Comparison of ENCODE assay signal across 23 cellular contexts in genomic region chr6:125200986-125201385, GRCh38. TPM values are rescaled to one million over a fixed set of nuclear protein-coding genes. Genes with fewer than 3 reads are reported as not detected.
DNase-seq lines count a peak whose midpoint lies in the region; ATAC-seq, FAIRE-seq and TF ChIP-seq lines count a peak whose summit lies in the region.
"Had no signal": no experiment of that assay in that cellular context is flagged by ENCODE, and none has a peak within 500 bp of the region (broad histone marks: within the 10 kb centered on the region; RNA-seq: fewer than 3 reads in every experiment).

No MANE protein-coding gene starts in this region.

- H2AFZ ChIP-seq in smooth muscle cell (ENCODE audit: low read depth) = no peak overlapping the region

- H3K36me3 Mint-ChIP-seq in Calu3 (ENCODE audit: insufficient read depth, unreplicated experiment) (peaks cover 4% of the 10 kb centered on the region), T-cell (no peaks in the 10 kb centered on the region)
- no peaks in the 10 kb centered on the region for H3K36me3 Mint-ChIP-seq in stimulated activated naive B cell treated with anti-CD40 and anti-IgM and Interleukin-4, amounts not matched to agents 10 μg/mL and 1 μg/mL and 100 μg/mL, for 72 hours
- H3K36me3 Mint-ChIP-seq: WTC11 had no signal

- WGBS in smooth muscle cell (ENCODE audit: low lambda C conversion rate) = 84% methylated on average over 3 of the region's 3 CpGs

- no peak overlapping the region for H3K4me3 ChIP-seq in smooth muscle cell
- H3K4me3 ChIP-seq: GM12878, stomach, transverse colon had no signal

- H3K4me1 Mint-ChIP-seq in Calu3 (ENCODE audit: low read depth, unreplicated experiment) = peaks cover 56% of the 10 kb centered on the region
- no peaks in the 10 kb centered on the region for H3K4me1 Mint-ChIP-seq in stimulated activated naive B cell treated with anti-CD40 and anti-IgM and Interleukin-4, amounts not matched to agents 10 μg/mL and 1 μg/mL and 100 μg/mL, for 72 hours
- H3K4me1 Mint-ChIP-seq in T-cell = no peaks in the 10 kb centered on the region
- H3K4me1 Mint-ChIP-seq: activated naive CD8-positive, alpha-beta T cell treated with anti-CD3 and anti-CD28 coated beads, Interleukin-2, amount 50 U/mL, for 24 hours had no signal

- no peaks in the 10 kb centered on the region for H4K20me1 ChIP-seq in smooth muscle cell (ENCODE audit: low read depth)

- DNase-seq in Calu3 = no peak
- DNase-seq in RCC 7860 (ENCODE audit: low spot score) = peak; percentile 37
- peak; percentile 12 for DNase-seq in kidney glomerular epithelial cell (lab: John Stamatoyannopoulos, UW)
- no peak for DNase-seq in smooth muscle cell (lab: John Stamatoyannopoulos, UW; ENCODE audit: unreplicated experiment)
- no peak for DNase-seq in stimulated activated naive B cell treated with anti-CD40 and anti-IgM and Interleukin-4, amounts not matched to agents 10 μg/mL and 1 μg/mL and 100 μg/mL, for 72 hours
- no peak for DNase-seq in stimulated activated CD4-positive, alpha-beta T cell treated with anti-CD3 and anti-CD28 coated beads, Interleukin-4, amount 100 ng/mL, for 24 hours
- DNase-seq in T-cell = no peak
- DNase-seq: activated CD4-positive, alpha-beta T cell treated with anti-CD3 and anti-CD28 coated beads, Interleukin-2, amount 50 U/mL, for 1 hour; activated naive CD8-positive, alpha-beta T cell treated with anti-CD3 and anti-CD28 coated beads, Interleukin-2, amount 50 U/mL, for 24 hours; activated T-cell treated with anti-CD3 and anti-CD28 coated beads, Interleukin-2, amount 50 U/mL, for 4 hours; C1 segment of cervical spinal cord; head of caudate nucleus; Kasumi-1; MV-4-11; NCI-H446; Right ventricle myocardium superior; stimulated activated CD8-positive, alpha-beta memory T cell treated with anti-CD3 and anti-CD28 coated beads, Interleukin-4, amount 100 ng/mL, for 48 hours; stomach; T1000; transverse colon had no signal

- POLR2A ChIA-PET in T-cell (lab: Charles Lee) = no interaction called here

- peaks cover 20% of the 10 kb centered on the region for H3K4me1 ChIP-seq in smooth muscle cell (ENCODE audit: low read depth)

- H3K27me3 Mint-ChIP-seq in Calu3 (ENCODE audit: unreplicated experiment) (no peaks in the 10 kb centered on the region), T-cell (peaks cover 9 to 23% of the 10 kb centered on the region in 2 donors)
- H3K27me3 Mint-ChIP-seq in stimulated activated naive B cell treated with anti-CD40 and anti-IgM and Interleukin-4, amounts not matched to agents 10 μg/mL and 1 μg/mL and 100 μg/mL, for 72 hours = no peaks in the 10 kb centered on the region
- H3K27me3 Mint-ChIP-seq: activated naive CD8-positive, alpha-beta T cell treated with anti-CD3 and anti-CD28 coated beads, Interleukin-2, amount 50 U/mL, for 24 hours; progenitor cell of endocrine pancreas had no signal

- BruUV-seq in Calu3 (replicated peaks; lab: Mats Ljungman, UMichigan) = no TSS peak

- intact Hi-C loops in Calu3 (cut with micrococcal nuclease; ENCODE audit: unreplicated experiment) = no loop called here

- no peaks in the 10 kb centered on the region for H3K36me3 ChIP-seq in smooth muscle cell (ENCODE audit: low read depth)
- H3K36me3 ChIP-seq: stomach, transverse colon had no signal

- no peak overlapping the region for H3K9ac ChIP-seq in smooth muscle cell (ENCODE audit: low read depth)

- CTCF ChIA-PET in Calu3 (lab: Charles Lee) = no interaction called here
- CTCF ChIA-PET in T-cell (lab: Charles Lee) = no interaction called here

- H3F3A ChIP-seq in smooth muscle cell (ENCODE audit: low read depth) = peaks cover 22% of the 10 kb centered on the region

- peak; percentile 93 for FAIRE-seq in RCC 7860 (lab: Jason Lieb, UNC)
- FAIRE-seq: GM12878 had no signal

- H3K9me3 Mint-ChIP-seq in Calu3 (ENCODE audit: low read depth, unreplicated experiment) (no peaks in the 10 kb centered on the region), T-cell (no peaks in the 10 kb centered on the region)
- H3K9me3 Mint-ChIP-seq in stimulated activated naive B cell treated with anti-CD40 and anti-IgM and Interleukin-4, amounts not matched to agents 10 μg/mL and 1 μg/mL and 100 μg/mL, for 72 hours = no peaks in the 10 kb centered on the region
- H3K9me3 Mint-ChIP-seq: activated naive CD8-positive, alpha-beta T cell treated with anti-CD3 and anti-CD28 coated beads, Interleukin-2, amount 50 U/mL, for 24 hours; activated T-cell treated with anti-CD3 and anti-CD28 coated beads, Interleukin-2, amount 50 U/mL, for 4 hours; WTC11 had no signal

- no peaks in the 10 kb centered on the region for H3K9me3 ChIP-seq in smooth muscle cell (replicated peaks; ENCODE audit: low read depth)
- H3K9me3 ChIP-seq: stomach, transverse colon had no signal

- H3K4me2 ChIP-seq in smooth muscle cell = peak overlapping the region; percentile 67

- peak overlapping the region; percentile 36 for H3K4me3 Mint-ChIP-seq in Calu3 (ENCODE audit: low read depth, unreplicated experiment)
- H3K4me3 Mint-ChIP-seq in stimulated activated naive B cell treated with anti-CD40 and anti-IgM and Interleukin-4, amounts not matched to agents 10 μg/mL and 1 μg/mL and 100 μg/mL, for 72 hours = no peak overlapping the region
- H3K4me3 Mint-ChIP-seq in T-cell = no peak overlapping the region
- H3K4me3 Mint-ChIP-seq: activated naive CD8-positive, alpha-beta T cell treated with anti-CD3 and anti-CD28 coated beads, Interleukin-2, amount 50 U/mL, for 24 hours; activated T-cell treated with anti-CD3 and anti-CD28 coated beads, Interleukin-2, amount 50 U/mL, for 4 hours; WTC11 had no signal

- TF ChIP-seq CTCF in Calu3 (IDR thresholded peaks at IDR 0.05; ENCODE audit: unreplicated experiment) (no peak), smooth muscle cell (IDR thresholded peaks at IDR 0.05; ENCODE audit: borderline replicate concordance, insufficient read depth, poor library complexity, severe bottlenecking) (no peak)

- H3K27ac Mint-ChIP-seq in Calu3 (ENCODE audit: unreplicated experiment) = peak overlapping the region; percentile 65
- H3K27ac Mint-ChIP-seq in stimulated activated naive B cell treated with anti-CD40 and anti-IgM and Interleukin-4, amounts not matched to agents 10 μg/mL and 1 μg/mL and 100 μg/mL, for 72 hours = no peak overlapping the region
- no peak overlapping the region for H3K27ac Mint-ChIP-seq in T-cell
- H3K27ac Mint-ChIP-seq: activated naive CD8-positive, alpha-beta T cell treated with anti-CD3 and anti-CD28 coated beads, Interleukin-2, amount 50 U/mL, for 24 hours; progenitor cell of endocrine pancreas; WTC11 had no signal

- no peaks in the 10 kb centered on the region for H3K27me3 ChIP-seq in smooth muscle cell (ENCODE audit: low read depth)
- H3K27me3 ChIP-seq: stomach, transverse colon had no signal

- no peak for ATAC-seq in stimulated activated naive B cell treated with anti-CD40 and anti-IgM and Interleukin-4, amounts not matched to agents 10 μg/mL and 1 μg/mL and 100 μg/mL, for 72 hours (replicated peaks)
- no peak for ATAC-seq in T-cell (replicated peaks in 1 of 4)
- ATAC-seq: activated naive CD8-positive, alpha-beta T cell treated with anti-CD3 and anti-CD28 coated beads, Interleukin-2, amount 50 U/mL, for 24 hours; activated T-cell treated with anti-CD3 and anti-CD28 coated beads, Interleukin-2, amount 50 U/mL, for 4 hours; GM12878; WTC11 had no signal

- peak overlapping the region; percentile 80 for H3K27ac ChIP-seq in smooth muscle cell (ENCODE audit: low read depth)
- H3K27ac ChIP-seq: stomach had no signal

- H3K79me2 ChIP-seq in smooth muscle cell (ENCODE audit: low read depth) = no peaks in the 10 kb centered on the region

RNA-seq across cellular contexts. Expression of gene TPD52L1, which starts 47.4 kb away (rescaled TPM):
- 37.5 and 50.6 TPM in 2 replicates for total RNA-seq in Calu3 (2022)
- 44.5 and 65.8 TPM in 2 replicates for total RNA-seq in smooth muscle cell
- polyA plus RNA-seq in smooth muscle cell = 15.3 and 38.5 TPM in 2 replicates
- under 1 TPM in 4 of 5 donors, not detected in 1; 0.20 to 0.89 (median 0.47) TPM for total RNA-seq in T-cell

Comparison
In these comparisons a context has a peak if more than half of its experiments do, and no peak if none do; other contexts are left out.
1. DNase-seq: peak in RCC 7860 (single experiment) and kidney glomerular epithelial cell (single experiment); none in Calu3 (single experiment), smooth muscle cell (single experiment), stimulated activated naive B cell treated with anti-CD40 and anti-IgM and Interleukin-4, amounts not matched to agents 10 μg/mL and 1 μg/mL and 100 μg/mL, for 72 hours (single experiment), stimulated activated CD4-positive, alpha-beta T cell treated with anti-CD3 and anti-CD28 coated beads, Interleukin-4, amount 100 ng/mL, for 24 hours (single experiment) and T-cell (0 of 34).
2. RNA of gene TPD52L1, which starts 47.4 kb away (total RNA-seq): 44.5 to 65.8 TPM in smooth muscle cell and 37.5 to 50.6 TPM in Calu3; 0.20 to 0.89 TPM in T-cell; every median in the first group is over 10 times any median in the second.